Comparison of ENCODE assay signal across 10 cellular contexts in genomic region chr11:63882555-63883242, GRCh38. TPM values are rescaled to one million over a fixed set of nuclear protein-coding genes. Genes with fewer than 3 reads are reported as not detected.
DNase-seq lines count a peak whose midpoint lies in the region; ATAC-seq and TF ChIP-seq lines count a peak whose summit lies in the region.
"Had no signal": no experiment of that assay in that cellular context is flagged by ENCODE, and none has a peak within 500 bp of the region (broad histone marks: within the 10 kb centered on the region; RNA-seq: fewer than 3 reads in every experiment).

No MANE protein-coding gene starts in this region.

- in situ Hi-C loops in Panc1 (cut with HindIII; ENCODE audit: low pct_unique_long_range_greater_than_20kb, low sequenced_read_pairs) = no loop called here

- CTCF ChIA-PET in Panc1 (lab: Charles Lee) = no interaction called here

- H3K27me3 ChIP-seq in Panc1 (ENCODE audit: control insufficient read depth, insufficient read depth, low read length) = no peaks in the 10 kb centered on the region
- H3K27me3 ChIP-seq in foreskin keratinocyte = no peaks in the 10 kb centered on the region
- H3K27me3 ChIP-seq in psoas muscle (ENCODE audit: insufficient read depth in 3 of 3, low read length in 2 of 3) = no peaks in the 10 kb centered on the region

- no peak for TF ChIP-seq CTCF in Panc1 (IDR thresholded peaks at IDR 0.05)
- TF ChIP-seq CTCF in foreskin keratinocyte (conservative IDR thresholded peaks at IDR 0.05) = no peak
- no peak for TF ChIP-seq CTCF in psoas muscle (IDR thresholded peaks at IDR 0.05)

- 80 to 85% (median 83%) methylated on average over 7 of the region's 7 CpGs for WGBS in psoas muscle, 3 donors

- H3K9me3 ChIP-seq in Panc1 (ENCODE audit: control insufficient read depth, insufficient read depth, low read depth, low read length) (no peaks in the 10 kb centered on the region), psoas muscle (no peaks in the 10 kb centered on the region)

- intact Hi-C loops in Panc1 (cut with micrococcal nuclease; ENCODE audit: unreplicated experiment) (no loop called here), psoas muscle (cut with DNase I) (no loop called here)

- DNase-seq in DMS 273 (lab: John Stamatoyannopoulos, UW; ENCODE audit: unreplicated experiment) (peak; percentile 54), DMS 273 treated with DMSO at 0.1 percent for 48 hours (lab: John Stamatoyannopoulos, UW) (no peak), Panc1 (ENCODE audit: low read depth, low spot score) (no peak), foreskin keratinocyte (no peak), psoas muscle (peak in 1 of 2 donors; percentile 29), SHP77 (lab: John Stamatoyannopoulos, UW) (no peak)
- DNase-seq in stimulated activated CD4-positive, alpha-beta T cell treated with anti-CD3 and anti-CD28 coated beads, Interleukin-12 subunit alpha, Interleukin-12 subunit beta, amount 100 ng/mL, for 4 hours = no peak
- DNase-seq: NCI-H526 had no signal

- ATAC-seq in Panc1 (no peak), foreskin keratinocyte (peak; percentile 23), psoas muscle (peak in 3 of 4 donors; percentile 25 to 42 (median 26)), HG03432 (IDR thresholded peaks at IDR 0.05; ENCODE audit: unreplicated experiment) (no peak)

- no peaks in the 10 kb centered on the region for H3K36me3 ChIP-seq in Panc1 (ENCODE audit: control insufficient read depth, insufficient read depth, low read length)
- H3K36me3 ChIP-seq in psoas muscle (ENCODE audit: insufficient read depth in 1 of 2, low read depth in 1 of 2) = peaks cover 0 to 4% of the 10 kb centered on the region in 2 donors

- no peak overlapping the region for H3K4me3 ChIP-seq in Panc1 (ENCODE audit: low read depth in 2 of 2, low read length in 2 of 2)
- no peak overlapping the region for H3K4me3 ChIP-seq in psoas muscle

- BruUV-seq in Panc1 (replicated peaks; lab: Mats Ljungman, UMichigan) = TSS peak; percentile 32

- no peak overlapping the region for H3K27ac ChIP-seq in Panc1 (ENCODE audit: low read length)
- no peak overlapping the region for H3K27ac ChIP-seq in foreskin keratinocyte
- H3K27ac ChIP-seq in psoas muscle = no peak overlapping the region
- H3K27ac ChIP-seq: 22Rv1 had no signal

- POLR2A ChIA-PET in Panc1 (lab: Charles Lee) = no interaction called here

- H3K4me1 ChIP-seq in Panc1 (ENCODE audit: control insufficient read depth, insufficient read depth, low read length) = peaks cover 15% of the 10 kb centered on the region
- H3K4me1 ChIP-seq in foreskin keratinocyte = peaks cover 12% of the 10 kb centered on the region
- peaks cover 9% of the 10 kb centered on the region for H3K4me1 ChIP-seq in psoas muscle

RNA-seq across cellular contexts. Expression of gene RCOR2, which starts 34.3 kb away (rescaled TPM):
- total RNA-seq in Panc1 (2021; ENCODE audit: unreplicated experiment) = 10.2 TPM
- polyA plus RNA-seq in Panc1 (2012; ENCODE audit: insufficient read length) = 14.5 TPM
- total RNA-seq in foreskin keratinocyte = 1.5 and 1.8 TPM in 2 replicates
- 1.7 and 1.8 TPM in 2 replicates for polyA plus RNA-seq in foreskin keratinocyte
- total RNA-seq in psoas muscle = 1 to 10 TPM in 1 of 4 donors, under 1 TPM in 3; 0.25 to 2.1 (median 0.47) TPM
- polyA plus RNA-seq in psoas muscle = under 1 TPM; 0.07 to 0.91 (median 0.77) TPM

RNA-seq across cellular contexts. Expression of gene MARK2, which starts 43.8 kb away (rescaled TPM):
- total RNA-seq in Panc1 (2021; ENCODE audit: unreplicated experiment) (41.1 TPM), foreskin keratinocyte (35.1 and 35.8 TPM in 2 replicates), psoas muscle (10 to 100 TPM; 21.7 to 24.9 (median 22.9) TPM)
- polyA plus RNA-seq in Panc1 (2012; ENCODE audit: insufficient read length) = 28.8 TPM
- polyA plus RNA-seq in foreskin keratinocyte (14.9 and 17.6 TPM in 2 replicates), psoas muscle (10 to 100 TPM; 11.7 to 24.7 (median 12.7) TPM)

RNA-seq across cellular contexts. Expression of gene NAA40, which starts 56.1 kb away (rescaled TPM):
- total RNA-seq in Panc1 (2021; ENCODE audit: unreplicated experiment) = 43.2 TPM
- 29.4 TPM for polyA plus RNA-seq in Panc1 (2012; ENCODE audit: insufficient read length)
- 16.2 and 20.1 TPM in 2 replicates for total RNA-seq in foreskin keratinocyte
- 8.1 and 10.0 TPM in 2 replicates for polyA plus RNA-seq in foreskin keratinocyte
- total RNA-seq in psoas muscle = 10 to 100 TPM in 1 of 4 donors, 1 to 10 TPM in 3; 5.4 to 13.7 (median 7.8) TPM
- 10 to 100 TPM in 1 of 3 donors, 1 to 10 TPM in 2; 4.6 to 10.5 (median 7.6) TPM for polyA plus RNA-seq in psoas muscle

Comparison
In these comparisons a context has a peak if more than half of its experiments do, and no peak if none do; other contexts are left out.
1. ATAC-seq: peak in foreskin keratinocyte (single experiment) and psoas muscle (3 of 4); none in Panc1 (single experiment) and HG03432 (single experiment).